Comparison of ENCODE assay signal across 16 cellular contexts in the genomic region with DNA sequence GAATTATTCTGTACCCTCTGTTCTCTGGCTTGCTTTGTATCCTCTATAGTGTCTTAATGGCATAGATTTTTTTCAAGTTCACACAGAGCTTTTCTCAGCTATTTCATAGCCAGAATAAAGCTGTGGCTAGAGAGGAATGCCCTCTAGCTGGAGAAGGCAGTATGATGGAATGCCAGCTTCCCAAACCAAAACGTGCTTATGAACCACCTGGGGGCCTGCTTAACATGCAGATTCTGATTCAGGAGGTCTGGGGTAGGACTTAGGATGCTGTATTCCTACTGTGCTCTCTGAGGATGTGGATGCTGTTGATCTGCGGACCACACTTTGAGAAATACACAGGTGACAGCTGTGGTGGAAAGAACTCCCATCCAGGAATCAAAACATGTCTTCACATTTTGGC. TPM values are rescaled to one million over a fixed set of nuclear protein-coding genes. Genes with fewer than 3 reads are reported as not detected.
DNase-seq lines count a peak whose midpoint lies in the region; ATAC-seq and TF ChIP-seq lines count a peak whose summit lies in the region.
"Had no signal": no experiment of that assay in that cellular context is flagged by ENCODE, and none has a peak within 500 bp of the region (broad histone marks: within the 10 kb centered on the region; RNA-seq: fewer than 3 reads in every experiment).

No MANE protein-coding gene starts in this region.

- TF ChIP-seq POLR2A in gastrocnemius medialis (IDR thresholded peaks at IDR 0.05), result no peak
- TF ChIP-seq POLR2A in uterus (IDR thresholded peaks at IDR 0.05), result no peak

- no peak overlapping the region for H3K27ac ChIP-seq in AG04450 (ENCODE audit: low read depth, low read length)
- H3K27ac ChIP-seq in ascending aorta, result no peak overlapping the region
- no peak overlapping the region for H3K27ac ChIP-seq in iPS DF 6.9 (ENCODE audit: low read length)
- no peak overlapping the region for H3K27ac ChIP-seq in gastrocnemius medialis
- peak overlapping the region in 1 of 2 donors; percentile 25 for H3K27ac ChIP-seq in uterus
- H3K27ac ChIP-seq: dorsolateral prefrontal cortex, right lobe of liver had no signal

- intact Hi-C loops in ascending aorta (cut with DNase I) (loop anchor here (1.0 to 5.0 kb wide), 8 partner anchors 15 to 337 kb away; a partner anchor contains a TSS), gastrocnemius medialis (cut with DNase I; ENCODE audit: low total_unique reads) (loop anchor here (1.0 to 5.0 kb wide), 4 partner anchors 52 to 335 kb away; no protein-coding TSS in a partner anchor), uterus (cut with DNase I; ENCODE audit: low total_unique reads) (loop anchor here (5.0 kb wide), 1 partner anchor 107 kb away; no protein-coding TSS in a partner anchor)

- in situ Hi-C loops in gastrocnemius medialis (cut with MboI; ENCODE audit: low sequenced_read_pairs in 4 of 4), result loop anchor here (5.0 to 25.0 kb wide), 5 partner anchors 97 to 335 kb away; no protein-coding TSS in a partner anchor

- H3K4me1 ChIP-seq in ascending aorta (peaks cover 2 to 6% of the 10 kb centered on the region in 2 donors), iPS DF 6.9 (ENCODE audit: control insufficient read depth, insufficient read depth, low read length) (peaks cover 5% of the 10 kb centered on the region; the same call in 1 of the 2 replicates), gastrocnemius medialis (peaks cover 0 to 2% of the 10 kb centered on the region in 2 donors), uterus (no peaks in the 10 kb centered on the region)
- H3K4me1 ChIP-seq: right lobe of liver had no signal

- no peak for ATAC-seq in gastrocnemius medialis
- ATAC-seq: natural killer cell treated with Interleukin-12 subunit alpha and Interleukin-12 subunit beta and Interleukin-15 and Interleukin-18, amount 100 ng/mL, for 72 hours; right lobe of liver; stimulated activated effector memory CD8-positive, alpha-beta T cell treated with anti-CD3 and anti-CD28 coated beads, Interleukin-12 subunit alpha, Interleukin-12 subunit beta, amount 100 ng/mL, for 72 hours had no signal

- H3K9me3 ChIP-seq in AG04450 (ENCODE audit: control insufficient read depth, insufficient read depth, low read length), result no peaks in the 10 kb centered on the region
- H3K9me3 ChIP-seq in ascending aorta, result no peaks in the 10 kb centered on the region
- H3K9me3 ChIP-seq in iPS DF 6.9 (ENCODE audit: control insufficient read depth, insufficient read depth, low read length), result no peaks in the 10 kb centered on the region
- no peaks in the 10 kb centered on the region for H3K9me3 ChIP-seq in gastrocnemius medialis
- no peaks in the 10 kb centered on the region for H3K9me3 ChIP-seq in uterus
- H3K9me3 ChIP-seq: BE2C, right lobe of liver had no signal

- H3K36me3 ChIP-seq in ascending aorta (no peaks in the 10 kb centered on the region), iPS DF 6.9 (ENCODE audit: control insufficient read depth, insufficient read depth, low read length) (peaks cover 6% of the 10 kb centered on the region; the same call in 1 of the 2 replicates), gastrocnemius medialis (no peaks in the 10 kb centered on the region), uterus (no peaks in the 10 kb centered on the region)
- H3K36me3 ChIP-seq: BE2C, right lobe of liver had no signal

- CTCF ChIA-PET in AG04450 (lab: Charles Lee), result interaction anchor here (0.5 to 6.6 kb wide), 28 partner anchors 12 to 1269 kb away, joined by 3 to 108 read pairs (median 5); a partner anchor contains a TSS

- POLR2A ChIA-PET in AG04450 (lab: Yijun Ruan, JAX), result interaction anchor here (1.0 kb wide), 1 partner anchor 106 kb away, joined by 3 read pairs; no protein-coding TSS in a partner anchor

- H3K27me3 ChIP-seq in AG04450 (ENCODE audit: control insufficient read depth, insufficient read depth, low read length) (peaks cover 3% of the 10 kb centered on the region), ascending aorta (no peaks in the 10 kb centered on the region), iPS DF 6.9 (ENCODE audit: control insufficient read depth, insufficient read depth, low read length) (no peaks in the 10 kb centered on the region), gastrocnemius medialis (no peaks in the 10 kb centered on the region), uterus (no peaks in the 10 kb centered on the region)
- H3K27me3 ChIP-seq: BE2C, dorsolateral prefrontal cortex, right lobe of liver had no signal

- DNase-seq in AG04450 (ENCODE audit: low read depth, low spot score), result no peak
- peak; percentile 20 for DNase-seq in HCEC 1CT
- DNase-seq in ascending aorta (ENCODE audit: low spot score in 2 of 2), result no peak
- DNase-seq in iPS DF 6.9 (ENCODE audit: low read depth, low spot score), result no peak
- no peak for DNase-seq in gastrocnemius medialis
- DNase-seq in hepatic stellate cell (ENCODE audit: low spot score), result no peak
- DNase-seq in hippocampal formation (lab: John Stamatoyannopoulos, UW), result no peak
- no peak for DNase-seq in uterus
- DNase-seq: BE2C; dorsolateral prefrontal cortex; glutamatergic neuron; NCI-H446; right lobe of liver; stimulated activated CD4-positive, alpha-beta T cell treated with anti-CD3 and anti-CD28 coated beads, Interleukin-4, amount 100 ng/mL, for 1 hour had no signal

- WGBS in iPS DF 6.9 (ENCODE audit: insufficient coverage, insufficient read length), result no CpG with 5 or more reads among the region's 2 CpGs

- H3K4me3 ChIP-seq in AG04450 (ENCODE audit: low read depth, low read length) (no peak overlapping the region), ascending aorta (no peak overlapping the region), iPS DF 6.9 (ENCODE audit: low read length) (peak overlapping the region; percentile 6; the same call in 1 of the 2 replicates), gastrocnemius medialis (no peak overlapping the region), uterus (no peak overlapping the region)
- H3K4me3 ChIP-seq: dorsolateral prefrontal cortex, right lobe of liver had no signal

- TF ChIP-seq CTCF in AG04450 (IDR thresholded peaks at IDR 0.05; ENCODE audit: low read depth, low read length) (peak; percentile 35), ascending aorta (IDR thresholded peaks at IDR 0.05) (peak in 2 of 3 experiments; percentile 6 to 48), gastrocnemius medialis (IDR thresholded peaks at IDR 0.05 in 4 of 5, conservative IDR thresholded peaks at IDR 0.05 in 1 of 5) (no peak), uterus (IDR thresholded peaks at IDR 0.05) (no peak)

RNA-seq across cellular contexts. Expression of a gene that starts 49.9 kb away (rescaled TPM):
- 136 and 139 TPM in 2 replicates for polyA plus RNA-seq in AG04450 (2011; rRNA removed)
- 146 and 147 TPM in 2 replicates for polyA minus RNA-seq in AG04450 (2011; rRNA and poly(A)+ RNA removed)
- total RNA-seq in ascending aorta (110 TPM), gastrocnemius medialis (10 to 100 TPM; 11.7 to 45.8 (median 26.0) TPM), uterus (100 to 1,000 TPM; 121 to 213 (median 168) TPM)

Comparison
In these comparisons a context has a peak if more than half of its experiments do, and no peak if none do; other contexts are left out.
1. CTCF ChIP-seq: peak in AG04450 (single experiment) and ascending aorta (2 of 3); none in gastrocnemius medialis (0 of 5) and uterus (0 of 4).